Comparison of ENCODE assay signal across 1 cellular context in the genomic region with DNA sequence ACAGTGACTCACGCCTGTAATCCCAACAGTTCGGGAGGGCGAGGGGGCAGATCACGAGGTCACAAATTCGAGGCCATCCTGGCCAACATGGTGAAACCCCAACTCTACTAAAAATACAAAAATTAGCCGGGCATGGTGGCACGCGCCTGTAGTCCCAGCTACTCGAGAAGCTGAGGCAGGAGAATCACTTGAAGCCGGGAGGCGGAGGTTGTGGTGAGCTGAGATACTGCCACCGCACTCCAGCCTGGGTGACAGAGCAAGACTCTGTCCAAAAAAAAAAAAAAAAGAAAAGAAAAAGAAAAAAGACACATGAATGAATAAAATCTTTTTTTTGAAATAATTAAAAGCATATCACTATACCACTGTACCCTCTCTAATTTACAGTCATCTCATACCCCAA.
TF ChIP-seq lines count a peak whose summit lies in the region.

No MANE protein-coding gene starts in this region.

TF ChIP-seq in K562, 482 proteins besides CTCF, POLR2A, EP300 and RAD21:
- TF ChIP-seq, protein P1, sequence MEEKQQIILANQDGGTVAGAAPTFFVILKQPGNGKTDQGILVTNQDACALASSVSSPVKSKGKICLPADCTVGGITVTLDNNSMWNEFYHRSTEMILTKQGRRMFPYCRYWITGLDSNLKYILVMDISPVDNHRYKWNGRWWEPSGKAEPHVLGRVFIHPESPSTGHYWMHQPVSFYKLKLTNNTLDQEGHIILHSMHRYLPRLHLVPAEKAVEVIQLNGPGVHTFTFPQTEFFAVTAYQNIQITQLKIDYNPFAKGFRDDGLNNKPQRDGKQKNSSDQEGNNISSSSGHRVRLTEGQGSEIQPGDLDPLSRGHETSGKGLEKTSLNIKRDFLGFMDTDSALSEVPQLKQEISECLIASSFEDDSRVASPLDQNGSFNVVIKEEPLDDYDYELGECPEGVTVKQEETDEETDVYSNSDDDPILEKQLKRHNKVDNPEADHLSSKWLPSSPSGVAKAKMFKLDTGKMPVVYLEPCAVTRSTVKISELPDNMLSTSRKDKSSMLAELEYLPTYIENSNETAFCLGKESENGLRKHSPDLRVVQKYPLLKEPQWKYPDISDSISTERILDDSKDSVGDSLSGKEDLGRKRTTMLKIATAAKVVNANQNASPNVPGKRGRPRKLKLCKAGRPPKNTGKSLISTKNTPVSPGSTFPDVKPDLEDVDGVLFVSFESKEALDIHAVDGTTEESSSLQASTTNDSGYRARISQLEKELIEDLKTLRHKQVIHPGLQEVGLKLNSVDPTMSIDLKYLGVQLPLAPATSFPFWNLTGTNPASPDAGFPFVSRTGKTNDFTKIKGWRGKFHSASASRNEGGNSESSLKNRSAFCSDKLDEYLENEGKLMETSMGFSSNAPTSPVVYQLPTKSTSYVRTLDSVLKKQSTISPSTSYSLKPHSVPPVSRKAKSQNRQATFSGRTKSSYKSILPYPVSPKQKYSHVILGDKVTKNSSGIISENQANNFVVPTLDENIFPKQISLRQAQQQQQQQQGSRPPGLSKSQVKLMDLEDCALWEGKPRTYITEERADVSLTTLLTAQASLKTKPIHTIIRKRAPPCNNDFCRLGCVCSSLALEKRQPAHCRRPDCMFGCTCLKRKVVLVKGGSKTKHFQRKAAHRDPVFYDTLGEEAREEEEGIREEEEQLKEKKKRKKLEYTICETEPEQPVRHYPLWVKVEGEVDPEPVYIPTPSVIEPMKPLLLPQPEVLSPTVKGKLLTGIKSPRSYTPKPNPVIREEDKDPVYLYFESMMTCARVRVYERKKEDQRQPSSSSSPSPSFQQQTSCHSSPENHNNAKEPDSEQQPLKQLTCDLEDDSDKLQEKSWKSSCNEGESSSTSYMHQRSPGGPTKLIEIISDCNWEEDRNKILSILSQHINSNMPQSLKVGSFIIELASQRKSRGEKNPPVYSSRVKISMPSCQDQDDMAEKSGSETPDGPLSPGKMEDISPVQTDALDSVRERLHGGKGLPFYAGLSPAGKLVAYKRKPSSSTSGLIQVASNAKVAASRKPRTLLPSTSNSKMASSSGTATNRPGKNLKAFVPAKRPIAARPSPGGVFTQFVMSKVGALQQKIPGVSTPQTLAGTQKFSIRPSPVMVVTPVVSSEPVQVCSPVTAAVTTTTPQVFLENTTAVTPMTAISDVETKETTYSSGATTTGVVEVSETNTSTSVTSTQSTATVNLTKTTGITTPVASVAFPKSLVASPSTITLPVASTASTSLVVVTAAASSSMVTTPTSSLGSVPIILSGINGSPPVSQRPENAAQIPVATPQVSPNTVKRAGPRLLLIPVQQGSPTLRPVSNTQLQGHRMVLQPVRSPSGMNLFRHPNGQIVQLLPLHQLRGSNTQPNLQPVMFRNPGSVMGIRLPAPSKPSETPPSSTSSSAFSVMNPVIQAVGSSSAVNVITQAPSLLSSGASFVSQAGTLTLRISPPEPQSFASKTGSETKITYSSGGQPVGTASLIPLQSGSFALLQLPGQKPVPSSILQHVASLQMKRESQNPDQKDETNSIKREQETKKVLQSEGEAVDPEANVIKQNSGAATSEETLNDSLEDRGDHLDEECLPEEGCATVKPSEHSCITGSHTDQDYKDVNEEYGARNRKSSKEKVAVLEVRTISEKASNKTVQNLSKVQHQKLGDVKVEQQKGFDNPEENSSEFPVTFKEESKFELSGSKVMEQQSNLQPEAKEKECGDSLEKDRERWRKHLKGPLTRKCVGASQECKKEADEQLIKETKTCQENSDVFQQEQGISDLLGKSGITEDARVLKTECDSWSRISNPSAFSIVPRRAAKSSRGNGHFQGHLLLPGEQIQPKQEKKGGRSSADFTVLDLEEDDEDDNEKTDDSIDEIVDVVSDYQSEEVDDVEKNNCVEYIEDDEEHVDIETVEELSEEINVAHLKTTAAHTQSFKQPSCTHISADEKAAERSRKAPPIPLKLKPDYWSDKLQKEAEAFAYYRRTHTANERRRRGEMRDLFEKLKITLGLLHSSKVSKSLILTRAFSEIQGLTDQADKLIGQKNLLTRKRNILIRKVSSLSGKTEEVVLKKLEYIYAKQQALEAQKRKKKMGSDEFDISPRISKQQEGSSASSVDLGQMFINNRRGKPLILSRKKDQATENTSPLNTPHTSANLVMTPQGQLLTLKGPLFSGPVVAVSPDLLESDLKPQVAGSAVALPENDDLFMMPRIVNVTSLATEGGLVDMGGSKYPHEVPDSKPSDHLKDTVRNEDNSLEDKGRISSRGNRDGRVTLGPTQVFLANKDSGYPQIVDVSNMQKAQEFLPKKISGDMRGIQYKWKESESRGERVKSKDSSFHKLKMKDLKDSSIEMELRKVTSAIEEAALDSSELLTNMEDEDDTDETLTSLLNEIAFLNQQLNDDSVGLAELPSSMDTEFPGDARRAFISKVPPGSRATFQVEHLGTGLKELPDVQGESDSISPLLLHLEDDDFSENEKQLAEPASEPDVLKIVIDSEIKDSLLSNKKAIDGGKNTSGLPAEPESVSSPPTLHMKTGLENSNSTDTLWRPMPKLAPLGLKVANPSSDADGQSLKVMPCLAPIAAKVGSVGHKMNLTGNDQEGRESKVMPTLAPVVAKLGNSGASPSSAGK (IDR thresholded peaks at IDR 0.05) = peak; percentile 42; the same call in 1 of the 2 replicates
